ENCODE assay signal across 9 cellular contexts in the genomic region with DNA sequence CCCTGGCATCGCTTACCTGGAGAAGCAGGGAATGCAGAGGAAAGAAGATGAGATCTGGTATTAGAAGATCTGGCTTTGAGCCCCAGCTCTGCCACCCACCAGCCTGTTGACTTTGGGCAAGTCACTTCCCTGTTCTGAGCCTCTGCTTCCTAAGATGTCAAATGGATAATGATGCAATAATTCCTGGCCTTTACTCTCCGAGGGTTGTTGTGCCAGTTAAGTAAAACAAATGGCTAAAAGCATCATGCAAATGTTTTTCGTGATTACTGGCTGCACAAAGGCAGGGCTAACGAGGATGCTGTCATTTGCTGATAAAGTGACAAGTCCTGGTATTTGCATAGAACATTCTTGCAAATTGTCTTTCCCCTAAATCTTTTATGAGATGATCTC. TPM values are rescaled to one million over a fixed set of nuclear protein-coding genes. Genes with fewer than 3 reads are reported as not detected.
DNase-seq lines count a peak whose midpoint lies in the region; ATAC-seq, FAIRE-seq and TF ChIP-seq lines count a peak whose summit lies in the region.
"Had no signal": no experiment of that assay in that cellular context is flagged by ENCODE, and none has a peak within 500 bp of the region (broad histone marks: within the 10 kb centered on the region; RNA-seq: fewer than 3 reads in every experiment).

No MANE protein-coding gene starts in this region.

- CTCF ChIA-PET in A549 (lab: Yijun Ruan, JAX) = interaction anchor here (1.7 to 6.0 kb wide), 3 partner anchors 11 to 76 kb away, joined by 3 to 71 read pairs (median 44); partner anchors contain the start of gene IST1

- no peak overlapping the region for H2AK5ac ChIP-seq in H9 (ENCODE audit: insufficient read length, low read length)

- no peaks in the 10 kb centered on the region for H3K79me1 ChIP-seq in H9 (ENCODE audit: insufficient read depth, low read depth, low read length, poor library complexity, severe bottlenecking)

- no peaks in the 10 kb centered on the region for H3K27me3 ChIP-seq in H9 (ENCODE audit: insufficient read depth, low read length)

- H3K9ac ChIP-seq in H9 (ENCODE audit: extremely low read depth, insufficient read length, low read length) = no peak overlapping the region

- H3K4me2 ChIP-seq in A549 (peak overlapping the region; percentile 85; the same call in 2 of the 3 replicates), H9 (ENCODE audit: insufficient read depth, insufficient read length, low read length) (no peak overlapping the region)

- no peak overlapping the region for H2BK5ac ChIP-seq in H9 (ENCODE audit: insufficient read length, low read length)

- H3K4me1 ChIP-seq in A549 (peaks cover 12% of the 10 kb centered on the region), H9 (ENCODE audit: insufficient read depth, low read length) (no peaks in the 10 kb centered on the region; the same call in 1 of the 2 replicates)

- H3K27ac Mint-ChIP-seq in H9 (peak overlapping the region in 1 of 3 experiments; percentile 77; a peak in 1 of 7 replicates), immature natural killer cell (peak overlapping the region; percentile 68 to 96 (median 78))

- TF ChIP-seq CTCF in A549 (IDR thresholded peaks at IDR 0.05) (no peak), H9 (conservative IDR thresholded peaks at IDR 0.05) (no peak), VCaP (conservative IDR thresholded peaks at IDR 0.05) (no peak)

- H3K36me3 Mint-ChIP-seq in H9 (ENCODE audit: insufficient read depth in 1 of 3, low read depth in 3 of 3) = peaks cover 4 to 10% (median 9%) of the 10 kb centered on the region in 3 experiments; a peak in 6 of 7 replicates
- H3K36me3 Mint-ChIP-seq in immature natural killer cell = peaks cover 0 to 4% (median 0%) of the 10 kb centered on the region in 3 donors

- no peak overlapping the region for H3K4ac ChIP-seq in H9 (ENCODE audit: low read depth, low read length)

- H2AFZ ChIP-seq in H9 (ENCODE audit: low read length) = no peak overlapping the region

- no peak overlapping the region for H4K5ac ChIP-seq in H9 (ENCODE audit: insufficient read length, low read depth, low read length)

- H3K4me3 ChIP-seq in A549 = no peak overlapping the region

- H2BK15ac ChIP-seq in H9 (ENCODE audit: low read depth, low read length) = no peak overlapping the region

- no peak overlapping the region for H3T11ph ChIP-seq in H9 (ENCODE audit: low read length)

- H3K4me1 Mint-ChIP-seq in H9 = peaks cover 21% of the 10 kb centered on the region in 2 experiments
- peaks cover 41 to 44% of the 10 kb centered on the region in 2 donors for H3K4me1 Mint-ChIP-seq in immature natural killer cell

- no peak overlapping the region for H3K27ac ChIP-seq in A549
- H3K27ac ChIP-seq in H9 (ENCODE audit: insufficient read length, low read depth, low read length) = no peak overlapping the region
- H3K27ac ChIP-seq in VCaP = peak overlapping the region; percentile 93; the same call in 1 of the 2 replicates

- H3K18ac ChIP-seq in H9 (ENCODE audit: insufficient read length, low read depth, low read length) = no peak overlapping the region

- TF ChIP-seq RAD21 in A549 (conservative IDR thresholded peaks at IDR 0.05 in 1 of 2, IDR thresholded peaks at IDR 0.05 in 1 of 2) = no peak

- 61% methylated on average over 4 of the region's 4 CpGs for WGBS in A549 (ENCODE audit: missing lambda C conversion rate)
- no CpG with 5 or more reads among the region's 4 CpGs for WGBS in H9 (ENCODE audit: extremely low coverage, insufficient read length, low lambda C conversion rate)

- POLR2A ChIA-PET in A549 (lab: Yijun Ruan, JAX) = no interaction called here

- H2BK20ac ChIP-seq in H9 (ENCODE audit: low read depth, low read length, poor library complexity, severe bottlenecking) = no peak overlapping the region

- H3K14ac ChIP-seq in H9 (ENCODE audit: insufficient read depth, low read length) = no peak overlapping the region

- H3K4me3 Mint-ChIP-seq in H9 (peak overlapping the region; percentile 87 to 96), immature natural killer cell (peak overlapping the region; percentile 93 to 96 (median 95))

- TF ChIP-seq POLR2A in A549 (IDR thresholded peaks at IDR 0.05; ENCODE audit: low read length) = no peak

- no peak overlapping the region for H2BK12ac ChIP-seq in H9 (ENCODE audit: insufficient read length, low read depth, low read length)

- no peak for ATAC-seq in A549
- ATAC-seq in GM18867 (IDR thresholded peaks at IDR 0.05; ENCODE audit: unreplicated experiment) = no peak
- ATAC-seq in GM19455 (IDR thresholded peaks at IDR 0.05; ENCODE audit: unreplicated experiment) = no peak

- no peak overlapping the region for H2BK120ac ChIP-seq in H9 (ENCODE audit: low read depth, low read length, poor library complexity, severe bottlenecking)

- no peak for FAIRE-seq in A549 (lab: Jason Lieb, UNC)
- FAIRE-seq: D721Med had no signal

- peaks cover 15% of the 10 kb centered on the region for H3K23me2 ChIP-seq in H9 (ENCODE audit: insufficient read length, low read depth, low read length, poor library complexity, severe bottlenecking)

- H3K79me2 ChIP-seq in H9 (ENCODE audit: insufficient read depth, low read length) = no peaks in the 10 kb centered on the region

- H3K9me3 Mint-ChIP-seq in H9 (no peaks in the 10 kb centered on the region), immature natural killer cell (no peaks in the 10 kb centered on the region)

- DNase-seq in A549 (ENCODE audit: low read depth in 1 of 2, low spot score in 1 of 2) (no peak), H9 (no peak), immature natural killer cell (no peak), DMS114 treated with DMSO at 0.1 percent for 48 hours (lab: John Stamatoyannopoulos, UW; ENCODE audit: unreplicated experiment) (no peak)
- DNase-seq in NK-92 treated with Interleukin-12 subunit alpha and Interleukin-12 subunit beta, amount 100 ng/mL, for 24 hours (lab: John Stamatoyannopoulos, UW) = no peak

- H3K27me3 Mint-ChIP-seq in H9 (ENCODE audit: low read depth) (no peaks in the 10 kb centered on the region; the same call in 1 of the 2 replicates), immature natural killer cell (ENCODE audit: low read depth in 3 of 3) (peaks cover 6 to 20% (median 17%) of the 10 kb centered on the region in 3 donors)

- no peaks in the 10 kb centered on the region for H4K20me1 ChIP-seq in H9 (ENCODE audit: control insufficient read depth, insufficient read depth, insufficient read length)

- TF ChIP-seq EP300 in A549 (IDR thresholded peaks at IDR 0.05) = no peak

- no peak overlapping the region for H4K8ac ChIP-seq in H9 (replicated peaks; ENCODE audit: insufficient read length, low read depth, low read length)

- H3K56ac ChIP-seq in H9 (ENCODE audit: insufficient read length, low read depth, low read length) = no peak overlapping the region

- H3K9me3 ChIP-seq in A549 (no peaks in the 10 kb centered on the region), H9 (ENCODE audit: control insufficient read depth, low read depth, low read length) (no peaks in the 10 kb centered on the region)

- H4K91ac ChIP-seq in H9 (ENCODE audit: insufficient read length, low read depth, low read length) = no peak overlapping the region

- no peak overlapping the region for H3K23ac ChIP-seq in H9 (ENCODE audit: insufficient read length, low read depth, low read length)

TF ChIP-seq in A549, 52 proteins besides CTCF, POLR2A, EP300 and RAD21:
- TF ChIP-seq CEBPB (IDR thresholded peaks at IDR 0.05) (0 out of 4 replicates have a peak, but pooled peaks of 1 of the 2 experiments have one; percentile 5), JUN (IDR thresholded peaks at IDR 0.05) (no peak)

RNA-seq across cellular contexts. Expression of gene ZNF821, which starts 1.3 kb away (rescaled TPM):
- polyA plus RNA-seq in A549 (2011; rRNA removed) (3.6 and 4.5 TPM in 2 replicates), A549 (2017; fragmentation: RNase III; extraction: RNeasy Plus Mini Kit Qiagen cat#74134 plus additional on column Dnase treatment) (2.7 to 3.8 TPM (median 3.4 TPM) in 3 replicates), immature natural killer cell (10 to 100 TPM in 2 of 3 donors, 1 to 10 TPM in 1; 9.3 to 12.6 (median 12.2) TPM)
- polyA plus RNA-seq in A549 (2012; cell fraction: cytosol; rRNA removed) = 4.0 and 4.3 TPM in 2 replicates
- 5.2 and 6.0 TPM in 2 replicates for polyA plus RNA-seq in A549 (2012; cell fraction: nucleus; rRNA removed)
- 3.5 and 5.4 TPM in 2 replicates for polyA minus RNA-seq in A549 (2011; rRNA and poly(A)+ RNA removed)
- total RNA-seq in H9 (2021) = 11.6 and 12.5 TPM in 2 replicates

RNA-seq across cellular contexts. Expression of gene IST1, which starts 10.1 kb away (rescaled TPM):
- 290 and 297 TPM in 2 replicates for polyA plus RNA-seq in A549 (2011; rRNA removed)
- polyA plus RNA-seq in A549 (2012; cell fraction: cytosol; rRNA removed) = 112 and 121 TPM in 2 replicates
- polyA plus RNA-seq in A549 (2012; cell fraction: nucleus; rRNA removed) = 118 and 185 TPM in 2 replicates
- polyA plus RNA-seq in A549 (2017; fragmentation: RNase III; extraction: RNeasy Plus Mini Kit Qiagen cat#74134 plus additional on column Dnase treatment) = 178 to 184 TPM (median 183 TPM) in 3 replicates
- 182 and 221 TPM in 2 replicates for polyA minus RNA-seq in A549 (2011; rRNA and poly(A)+ RNA removed)
- total RNA-seq in H9 (2021) = 263 and 264 TPM in 2 replicates
- polyA plus RNA-seq in immature natural killer cell = 100 to 1,000 TPM in 2 of 3 donors, 10 to 100 TPM in 1; 98.3 to 171 (median 141) TPM

RNA-seq across cellular contexts. Expression of gene ATXN1L, which starts 39.5 kb away (rescaled TPM):
- 16.9 and 18.2 TPM in 2 replicates for polyA plus RNA-seq in A549 (2011; rRNA removed)
- polyA plus RNA-seq in A549 (2012; cell fraction: cytosol; rRNA removed) = 7.9 and 10.5 TPM in 2 replicates
- 11.3 and 13.5 TPM in 2 replicates for polyA plus RNA-seq in A549 (2012; cell fraction: nucleus; rRNA removed)
- 16.2 to 17.7 TPM (median 17.4 TPM) in 3 replicates for polyA plus RNA-seq in A549 (2017; fragmentation: RNase III; extraction: RNeasy Plus Mini Kit Qiagen cat#74134 plus additional on column Dnase treatment)
- polyA minus RNA-seq in A549 (2011; rRNA and poly(A)+ RNA removed) = 20.2 and 20.8 TPM in 2 replicates
- total RNA-seq in H9 (2021) = 30.1 and 30.3 TPM in 2 replicates
- polyA plus RNA-seq in immature natural killer cell = 10 to 100 TPM in 1 of 3 donors, 1 to 10 TPM in 2; 9.6 to 18.6 (median 9.8) TPM
